In genomic region chr1:201559679-201560162, GRCh38 we compare ENCODE assay signal across 8 cellular contexts. TPM values are rescaled to one million over a fixed set of nuclear protein-coding genes. Genes with fewer than 3 reads are reported as not detected.
DNase-seq lines count a peak whose midpoint lies in the region; ATAC-seq and TF ChIP-seq lines count a peak whose summit lies in the region.

No MANE protein-coding gene starts in this region.

- peaks cover 9% of the 10 kb centered on the region for H3K27me3 Mint-ChIP-seq in activated naive CD8-positive, alpha-beta T cell treated with anti-CD3 and anti-CD28 coated beads, Interleukin-2, amount 10 ng/mL, durations not matched to agents 7 days and 5 days

- H3K27me3 ChIP-seq in SU-DHL-6 (ENCODE audit: low read length) (no peaks in the 10 kb centered on the region), heart right ventricle (no peaks in the 10 kb centered on the region)

- no peaks in the 10 kb centered on the region for H3K36me3 ChIP-seq in SU-DHL-6 (ENCODE audit: low read length)
- peaks cover 0 to 4% (median 0%) of the 10 kb centered on the region in 9 donors for H3K36me3 ChIP-seq in heart right ventricle

- peaks cover 9 to 100% (median 84%) of the 10 kb centered on the region in 9 donors for H3K4me1 ChIP-seq in heart right ventricle

- H4K20me1 ChIP-seq in SU-DHL-6 (ENCODE audit: low read depth, low read length), result no peaks in the 10 kb centered on the region

- POLR2A ChIA-PET in activated naive CD8-positive, alpha-beta T cell treated with anti-CD3 and anti-CD28 coated beads, Interleukin-2, amount 10 ng/mL, durations not matched to agents 7 days and 5 days (lab: Charles Lee), result no interaction called here

- peaks cover 3% of the 10 kb centered on the region for H3K4me1 Mint-ChIP-seq in activated naive CD8-positive, alpha-beta T cell treated with anti-CD3 and anti-CD28 coated beads, Interleukin-2, amount 10 ng/mL, durations not matched to agents 7 days and 5 days

- no peak overlapping the region for H2AFZ ChIP-seq in SU-DHL-6 (ENCODE audit: low read depth, low read length, severe bottlenecking)

- no peak overlapping the region for H3K9ac ChIP-seq in SU-DHL-6 (ENCODE audit: low read length)

- H3K27ac ChIP-seq in SU-DHL-6 (ENCODE audit: low read depth, low read length), result no peak overlapping the region
- H3K27ac ChIP-seq in heart right ventricle, result peak overlapping the region in 6 of 10 donors; percentile 5 to 87 (median 46)

- 11 to 13% methylated on average over 13 of the region's 13 CpGs for WGBS in heart right ventricle, 2 donors

- no peaks in the 10 kb centered on the region for H3K79me2 ChIP-seq in SU-DHL-6 (ENCODE audit: insufficient read depth, low read length)

- no peaks in the 10 kb centered on the region for H3K9me3 Mint-ChIP-seq in activated naive CD8-positive, alpha-beta T cell treated with anti-CD3 and anti-CD28 coated beads, Interleukin-2, amount 10 ng/mL, durations not matched to agents 7 days and 5 days

- H3K4me3 ChIP-seq in SU-DHL-6 (ENCODE audit: insufficient read depth, low read length, poor library complexity, severe bottlenecking) (no peak overlapping the region), heart right ventricle (no peak overlapping the region)

- no peaks in the 10 kb centered on the region for H3F3A ChIP-seq in SU-DHL-6 (ENCODE audit: insufficient read depth)

- intact Hi-C loops in heart right ventricle (cut with DNase I), result loop anchor here (1.0 to 10.0 kb wide), 12 partner anchors 27 to 236 kb away; no protein-coding TSS in a partner anchor

- H3K9me2 ChIP-seq in SU-DHL-6 (replicated peaks; ENCODE audit: insufficient read depth, low read length), result no peaks in the 10 kb centered on the region

- H3K36me3 Mint-ChIP-seq in activated naive CD8-positive, alpha-beta T cell treated with anti-CD3 and anti-CD28 coated beads, Interleukin-2, amount 10 ng/mL, durations not matched to agents 7 days and 5 days, result no peaks in the 10 kb centered on the region

- H3K4me2 ChIP-seq in SU-DHL-6 (ENCODE audit: low read depth, low read length, poor library complexity, severe bottlenecking), result no peak overlapping the region

- H3K27ac Mint-ChIP-seq in activated naive CD8-positive, alpha-beta T cell treated with anti-CD3 and anti-CD28 coated beads, Interleukin-2, amount 10 ng/mL, durations not matched to agents 7 days and 5 days, result no peak overlapping the region

- H3K9me3 ChIP-seq in SU-DHL-6 (ENCODE audit: insufficient read depth, low read length) (no peaks in the 10 kb centered on the region), heart right ventricle (no peaks in the 10 kb centered on the region)

- H3K4me3 Mint-ChIP-seq in activated naive CD8-positive, alpha-beta T cell treated with anti-CD3 and anti-CD28 coated beads, Interleukin-2, amount 10 ng/mL, durations not matched to agents 7 days and 5 days, result no peak overlapping the region

- ATAC-seq in GM21619 (IDR thresholded peaks at IDR 0.05; ENCODE audit: unreplicated experiment) (peak; percentile 71), heart right ventricle (peak; percentile 79 to 84 (median 82)), GM21381 (IDR thresholded peaks at IDR 0.05; ENCODE audit: unreplicated experiment) (no peak)
- ATAC-seq in activated naive CD8-positive, alpha-beta T cell treated with anti-CD3 and anti-CD28 coated beads, Interleukin-2, amount 10 ng/mL, durations not matched to agents 7 days and 5 days (ENCODE audit: low read depth), result peak; percentile 77

- peak; percentile 78 for DNase-seq in COR-L47 (lab: John Stamatoyannopoulos, UW)
- DNase-seq in NCI-H1092 (lab: John Stamatoyannopoulos, UW), result peak; percentile 75
- DNase-seq in activated naive CD8-positive, alpha-beta T cell treated with anti-CD3 and anti-CD28 coated beads, Interleukin-2, amount 10 ng/mL, durations not matched to agents 7 days and 5 days, result peak; percentile 76
- DNase-seq in heart right ventricle, result peak; percentile 80 to 83
- peak; percentile 88 for DNase-seq in retina

- TF ChIP-seq CTCF in SU-DHL-6 (IDR thresholded peaks at IDR 0.05; ENCODE audit: insufficient read depth, low read length, poor library complexity, severe bottlenecking) (peak; percentile 81), heart right ventricle (IDR thresholded peaks at IDR 0.05) (peak; percentile 81 to 96 (median 93))

RNA-seq across cellular contexts. Expression of gene NAV1, which starts 20.8 kb away (rescaled TPM):
- 1 to 10 TPM; 2.5 to 3.2 TPM for total RNA-seq in activated naive CD8-positive, alpha-beta T cell treated with anti-CD3 and anti-CD28 coated beads, Interleukin-2, amount 10 ng/mL, durations not matched to agents 7 days and 5 days
- total RNA-seq in heart right ventricle, result 100 to 1,000 TPM in 3 of 10 donors, 10 to 100 TPM in 7; 29.5 to 111 (median 89.0) TPM
- polyA plus RNA-seq in heart right ventricle, result 10 to 100 TPM; 13.7 to 61.5 TPM

RNA-seq across cellular contexts. Expression of gene CSRP1, which starts 52.8 kb away (rescaled TPM):
- total RNA-seq in activated naive CD8-positive, alpha-beta T cell treated with anti-CD3 and anti-CD28 coated beads, Interleukin-2, amount 10 ng/mL, durations not matched to agents 7 days and 5 days, result 10 to 100 TPM; 61.2 to 66.0 TPM
- total RNA-seq in heart right ventricle, result 100 to 1,000 TPM in 1 of 10 donors, 10 to 100 TPM in 9; 48.1 to 103 (median 58.9) TPM
- polyA plus RNA-seq in heart right ventricle, result 100 to 1,000 TPM in 1 of 2 donors, 10 to 100 TPM in 1; 74.5 to 104 TPM

Comparison
In these comparisons a context has a peak if more than half of its experiments do, and no peak if none do; other contexts are left out.
1. RNA of gene NAV1, which starts 20.8 kb away (total RNA-seq): 29.5 to 111 TPM in heart right ventricle; 2.5 to 3.2 TPM in activated naive CD8-positive, alpha-beta T cell treated with anti-CD3 and anti-CD28 coated beads, Interleukin-2, amount 10 ng/mL, durations not matched to agents 7 days and 5 days; every median in the first group is over 4 times any median in the second.
2. Peak in every context shown above with its lines, with median percentiles within 50 percentile points of each other: DNase-seq.